In the genomic region with DNA sequence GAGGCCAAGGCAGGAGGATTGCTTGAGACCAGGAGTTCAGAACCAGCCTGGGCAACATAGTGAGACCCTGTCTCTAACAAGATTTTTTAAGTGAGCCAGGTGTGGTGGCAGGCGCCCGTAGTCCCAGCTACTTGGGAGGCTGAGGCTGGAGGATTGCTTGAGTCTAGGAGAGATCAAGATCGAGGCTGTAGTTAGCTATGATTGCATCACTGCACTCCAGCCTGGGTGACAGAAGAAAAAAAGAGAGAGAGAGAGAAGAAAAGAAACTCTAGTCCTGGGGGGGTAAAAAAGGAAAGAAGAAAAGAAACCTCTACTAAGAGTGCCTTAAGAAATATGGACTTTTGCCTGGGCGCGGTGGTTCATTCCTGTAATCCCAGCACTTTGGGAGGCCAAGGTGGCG, we compare ENCODE assay signal across 21 cellular contexts. TPM values are rescaled to one million over a fixed set of nuclear protein-coding genes. Genes with fewer than 3 reads are reported as not detected.
DNase-seq lines count a peak whose midpoint lies in the region; ATAC-seq and TF ChIP-seq lines count a peak whose summit lies in the region.
"Had no signal": no experiment of that assay in that cellular context is flagged by ENCODE, and none has a peak within 500 bp of the region (broad histone marks: within the 10 kb centered on the region; RNA-seq: fewer than 3 reads in every experiment).

No MANE protein-coding gene starts in this region.

- H3K4me3 Mint-ChIP-seq in H9 (no peak overlapping the region), mesothelial cell of epicardium (no peak overlapping the region)
- H3K4me3 Mint-ChIP-seq in stimulated activated effector memory CD8-positive, alpha-beta T cell treated with anti-CD3 and anti-CD28 coated beads, Interleukin-12 subunit alpha, Interleukin-12 subunit beta, amount 100 ng/mL, for 72 hours: no peak overlapping the region
- H3K4me3 Mint-ChIP-seq: CD4-positive, CD25-positive, alpha-beta regulatory T cell; CD8-positive, alpha-beta memory T cell; IgD-negative memory B cell had no signal

- CTCF ChIA-PET in RWPE1 (lab: Yijun Ruan, JAX): no interaction called here

- H2BK12ac ChIP-seq in H9 (ENCODE audit: insufficient read length, low read depth, low read length): no peak overlapping the region

- H2AFZ ChIP-seq in H9 (ENCODE audit: low read length): no peak overlapping the region

- no peak overlapping the region for H4K5ac ChIP-seq in H9 (ENCODE audit: insufficient read length, low read depth, low read length)

- H3K27me3 Mint-ChIP-seq in H9 (ENCODE audit: low read depth) (no peaks in the 10 kb centered on the region), mesothelial cell of epicardium (ENCODE audit: low read depth) (no peaks in the 10 kb centered on the region)

- WGBS in H9 (ENCODE audit: extremely low coverage, insufficient read length, low lambda C conversion rate): no CpG with 5 or more reads among the region's 6 CpGs

- H3K79me2 ChIP-seq in H9 (ENCODE audit: insufficient read depth, low read length): no peaks in the 10 kb centered on the region; the same call in 1 of the 2 replicates

- no peaks in the 10 kb centered on the region; the same call in 1 of the 2 replicates for H3K27me3 ChIP-seq in H9 (ENCODE audit: insufficient read depth, low read length)
- H3K27me3 ChIP-seq: BE2C had no signal

- POLR2A ChIA-PET in RWPE1 (lab: Yijun Ruan, JAX; ENCODE audit: low non-redundant PET): no interaction called here

- no peak overlapping the region for H2BK15ac ChIP-seq in H9 (ENCODE audit: low read depth, low read length)

- peaks cover 26 to 33% (median 27%) of the 10 kb centered on the region in 3 experiments for H3K36me3 Mint-ChIP-seq in H9 (ENCODE audit: insufficient read depth in 1 of 3, low read depth in 3 of 3)
- H3K36me3 Mint-ChIP-seq in mesothelial cell of epicardium: peaks cover 27% of the 10 kb centered on the region
- no peaks in the 10 kb centered on the region for H3K36me3 Mint-ChIP-seq in stimulated activated effector memory CD8-positive, alpha-beta T cell treated with anti-CD3 and anti-CD28 coated beads, Interleukin-12 subunit alpha, Interleukin-12 subunit beta, amount 100 ng/mL, for 72 hours
- H3K36me3 Mint-ChIP-seq: CD4-positive, CD25-positive, alpha-beta regulatory T cell; IgD-negative memory B cell had no signal

- H3K23ac ChIP-seq in H9 (ENCODE audit: insufficient read length, low read depth, low read length): no peak overlapping the region

- H3K79me1 ChIP-seq in H9 (ENCODE audit: insufficient read depth, low read depth, low read length, poor library complexity, severe bottlenecking): no peaks in the 10 kb centered on the region

- no peak overlapping the region for H3K18ac ChIP-seq in H9 (ENCODE audit: insufficient read length, low read depth, low read length)

- H2AK5ac ChIP-seq in H9 (ENCODE audit: insufficient read length, low read length): no peak overlapping the region

- H4K20me1 ChIP-seq in H9 (ENCODE audit: control insufficient read depth, insufficient read depth, insufficient read length): no peaks in the 10 kb centered on the region

- no peaks in the 10 kb centered on the region for H3K4me1 ChIP-seq in H9 (ENCODE audit: insufficient read depth, low read length)
- H3K4me1 ChIP-seq: BE2C, HAP-1 had no signal

- no peak overlapping the region for H3K27ac ChIP-seq in H9 (ENCODE audit: insufficient read length, low read depth, low read length)
- H3K27ac ChIP-seq in RWPE1: peak overlapping the region; percentile 45
- H3K27ac ChIP-seq: HL-60 had no signal

- TF ChIP-seq CTCF in H9 (conservative IDR thresholded peaks at IDR 0.05) (no peak), RWPE1 (conservative IDR thresholded peaks at IDR 0.05; ENCODE audit: low read depth) (no peak), mesothelial cell of epicardium (IDR thresholded peaks at IDR 0.05; ENCODE audit: unreplicated experiment) (no peak)

- no peak overlapping the region for H2BK5ac ChIP-seq in H9 (ENCODE audit: insufficient read length, low read length)

- H3K9me3 Mint-ChIP-seq in H9: peaks cover 13 to 16% of the 10 kb centered on the region in 2 experiments
- peaks cover 7% of the 10 kb centered on the region for H3K9me3 Mint-ChIP-seq in mesothelial cell of epicardium
- H3K9me3 Mint-ChIP-seq in stimulated activated effector memory CD8-positive, alpha-beta T cell treated with anti-CD3 and anti-CD28 coated beads, Interleukin-12 subunit alpha, Interleukin-12 subunit beta, amount 100 ng/mL, for 72 hours: peaks cover 5% of the 10 kb centered on the region

- H2BK120ac ChIP-seq in H9 (ENCODE audit: low read depth, low read length, poor library complexity, severe bottlenecking): no peak overlapping the region

- H3K9me3 ChIP-seq in H9 (ENCODE audit: control insufficient read depth, low read depth, low read length): no peaks in the 10 kb centered on the region
- H3K9me3 ChIP-seq: HAP-1 had no signal

- no peak overlapping the region for H4K8ac ChIP-seq in H9 (replicated peaks; ENCODE audit: insufficient read length, low read depth, low read length)

- H3K56ac ChIP-seq in H9 (ENCODE audit: insufficient read length, low read depth, low read length): no peak overlapping the region

- H4K91ac ChIP-seq in H9 (ENCODE audit: insufficient read length, low read depth, low read length): no peak overlapping the region

- H2BK20ac ChIP-seq in H9 (ENCODE audit: low read depth, low read length, poor library complexity, severe bottlenecking): no peak overlapping the region

- no peak overlapping the region for H3T11ph ChIP-seq in H9 (ENCODE audit: low read length)

- H3K14ac ChIP-seq in H9 (ENCODE audit: insufficient read depth, low read length): no peak overlapping the region

- ATAC-seq in stimulated activated effector memory CD8-positive, alpha-beta T cell treated with anti-CD3 and anti-CD28 coated beads, Interleukin-12 subunit alpha, Interleukin-12 subunit beta, amount 100 ng/mL, for 72 hours: no peak
- ATAC-seq: GM12878 had no signal

- peaks cover 0 to 3% of the 10 kb centered on the region in 2 experiments; a peak in 1 of 4 replicates for H3K4me1 Mint-ChIP-seq in H9
- peaks cover 21% of the 10 kb centered on the region for H3K4me1 Mint-ChIP-seq in mesothelial cell of epicardium
- no peaks in the 10 kb centered on the region for H3K4me1 Mint-ChIP-seq in stimulated activated effector memory CD8-positive, alpha-beta T cell treated with anti-CD3 and anti-CD28 coated beads, Interleukin-12 subunit alpha, Interleukin-12 subunit beta, amount 100 ng/mL, for 72 hours
- H3K4me1 Mint-ChIP-seq: CD4-positive, CD25-positive, alpha-beta regulatory T cell; CD8-positive, alpha-beta memory T cell; IgD-negative memory B cell had no signal

- H3K27ac Mint-ChIP-seq in H9 (peak overlapping the region in 2 of 3 experiments; percentile 82; a peak in 5 of 7 replicates), mesothelial cell of epicardium (peak overlapping the region; percentile 82)
- H3K27ac Mint-ChIP-seq in stimulated activated effector memory CD8-positive, alpha-beta T cell treated with anti-CD3 and anti-CD28 coated beads, Interleukin-12 subunit alpha, Interleukin-12 subunit beta, amount 100 ng/mL, for 72 hours: peak overlapping the region; percentile 33
- H3K27ac Mint-ChIP-seq: CD4-positive, CD25-positive, alpha-beta regulatory T cell; IgD-negative memory B cell had no signal

- DNase-seq in H9 (no peak), RWPE1 (ENCODE audit: low spot score) (no peak), mesothelial cell of epicardium (ENCODE audit: low spot score in 2 of 2, unreplicated experiment in 2 of 2) (no peak), NCI-H1417 (lab: John Stamatoyannopoulos, UW) (no peak), GM19238 (ENCODE audit: insufficient read length, low spot score) (no peak)
- DNase-seq in stimulated activated effector memory CD8-positive, alpha-beta T cell treated with anti-CD3 and anti-CD28 coated beads, Interleukin-12 subunit alpha, Interleukin-12 subunit beta, amount 100 ng/mL, for 72 hours (ENCODE audit: low spot score in 2 of 2): no peak
- DNase-seq in stimulated activated naive CD4-positive, alpha-beta T cell treated with Interleukin-2 at 50 U/mL for 16 hours (lab: John Stamatoyannopoulos, UW): no peak
- DNase-seq: ACHN; BE2C; C1 segment of cervical spinal cord; CD4-positive, CD25-positive, alpha-beta regulatory T cell; CD8-positive, alpha-beta memory T cell; COR-L47; DMS 273 treated with DMSO at 0.1 percent for 48 hours; DMS53; DND-41; EL had no signal

- H3K23me2 ChIP-seq in H9 (ENCODE audit: insufficient read length, low read depth, low read length, poor library complexity, severe bottlenecking): no peaks in the 10 kb centered on the region

- no peak overlapping the region for H3K4me2 ChIP-seq in H9 (ENCODE audit: insufficient read depth, insufficient read length, low read length)

- H3K4ac ChIP-seq in H9 (ENCODE audit: low read depth, low read length): no peak overlapping the region

- H3K9ac ChIP-seq in H9 (ENCODE audit: extremely low read depth, insufficient read length, low read length): no peak overlapping the region

RNA-seq across cellular contexts. Expression of a gene that starts 34.8 kb away (rescaled TPM):
- 34.3 and 39.9 TPM in 2 replicates for total RNA-seq in H9 (2021)
- 73.3 to 84.0 TPM (median 80.8 TPM) in 3 replicates for total RNA-seq in mesothelial cell of epicardium
